Comparison of ENCODE assay signal across 6 cellular contexts in the genomic region with DNA sequence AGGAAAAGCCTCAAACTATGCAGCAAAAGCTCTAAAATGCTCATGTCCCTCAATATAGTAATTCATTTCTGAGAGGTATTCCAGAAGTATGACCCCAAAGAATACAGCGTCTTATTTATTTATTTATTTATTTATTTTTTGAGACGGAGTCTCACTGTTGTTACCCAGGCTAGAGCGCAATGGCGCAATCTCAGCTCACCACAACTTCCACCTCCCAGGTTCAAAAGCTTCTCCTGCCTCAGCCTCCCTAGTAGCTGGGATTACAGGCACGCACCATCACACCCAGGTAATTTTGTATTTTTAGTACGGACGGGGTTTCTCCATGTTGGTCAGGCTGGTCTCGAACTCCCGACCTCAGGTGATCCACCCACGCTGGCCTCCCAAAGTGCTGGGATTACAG. TPM values are rescaled to one million over a fixed set of nuclear protein-coding genes. Genes with fewer than 3 reads are reported as not detected.
"Had no signal": no experiment of that assay in that cellular context is flagged by ENCODE, and none has a peak within 500 bp of the region (broad histone marks: within the 10 kb centered on the region; RNA-seq: fewer than 3 reads in every experiment).

No MANE protein-coding gene starts in this region.

RNA-seq across cellular contexts. Expression of a gene that starts 58.1 kb away (rescaled TPM):
- total RNA-seq: GM23248, H4, H7, HFFc6, HT1080 had no signal
- polyA plus RNA-seq: GM23248, IgD-negative memory B cell had no signal
